In genomic region chr5:64594601-64595518, GRCh38 we compare ENCODE assay signal across 10 cellular contexts.
DNase-seq lines count a peak whose midpoint lies in the region; ATAC-seq and TF ChIP-seq lines count a peak whose summit lies in the region.
"Had no signal": no experiment of that assay in that cellular context is flagged by ENCODE, and none has a peak within 500 bp of the region (broad histone marks: within the 10 kb centered on the region; RNA-seq: fewer than 3 reads in every experiment).

No MANE protein-coding gene starts in this region.

- H3K79me1 ChIP-seq in mesenchymal stem cell (replicated peaks; ENCODE audit: low read length, poor library complexity, severe bottlenecking) = no peaks in the 10 kb centered on the region

- H3K18ac ChIP-seq in mesenchymal stem cell (ENCODE audit: low read depth in 1 of 2, low read length in 2 of 2) = no peak overlapping the region

- no peak overlapping the region for H3K4ac ChIP-seq in mesenchymal stem cell (ENCODE audit: low read depth in 1 of 2, low read length in 2 of 2)

- TF ChIP-seq CTCF in choroid plexus epithelial cell (conservative IDR thresholded peaks at IDR 0.05; ENCODE audit: low read depth, low read length) = peak; percentile 43

- WGBS in mesenchymal stem cell = 74% methylated on average over 5 of the region's 5 CpGs

- H2BK120ac ChIP-seq in mesenchymal stem cell (ENCODE audit: low read depth, low read length) = no peak overlapping the region

- H2BK12ac ChIP-seq in mesenchymal stem cell (ENCODE audit: low read length in 2 of 2) = no peak overlapping the region

- H3K4me1 ChIP-seq in mesenchymal stem cell (ENCODE audit: control insufficient read depth, insufficient read depth, low read depth, low read length) = no peaks in the 10 kb centered on the region

- no peak overlapping the region for H2AK5ac ChIP-seq in mesenchymal stem cell (ENCODE audit: low read length, severe bottlenecking)

- H3K23ac ChIP-seq in mesenchymal stem cell (ENCODE audit: low read length in 2 of 2) = no peak overlapping the region

- H2BK15ac ChIP-seq in mesenchymal stem cell (ENCODE audit: low read depth, poor library complexity, severe bottlenecking) = no peak overlapping the region

- H3K27ac ChIP-seq in mesenchymal stem cell (ENCODE audit: low read length, poor library complexity, severe bottlenecking) = no peak overlapping the region
- H3K27ac ChIP-seq: HL-60 had no signal

- no peak overlapping the region for H2BK5ac ChIP-seq in mesenchymal stem cell (ENCODE audit: low read depth, low read length, poor library complexity, severe bottlenecking)

- H3K4me2 ChIP-seq in mesenchymal stem cell (ENCODE audit: low read length, poor library complexity, severe bottlenecking) = no peak overlapping the region

- no peak overlapping the region for H4K8ac ChIP-seq in mesenchymal stem cell (ENCODE audit: low read length)

- H3K4me3 ChIP-seq in choroid plexus epithelial cell (ENCODE audit: low read depth, low read length) (no peak overlapping the region), mesenchymal stem cell (ENCODE audit: insufficient read depth in 1 of 2, low read depth in 1 of 2, low read length in 2 of 2) (no peak overlapping the region)

- H4K91ac ChIP-seq in mesenchymal stem cell (ENCODE audit: low read length) = no peak overlapping the region

- H2AFZ ChIP-seq in mesenchymal stem cell (ENCODE audit: low read depth, low read length) = no peak overlapping the region

- ATAC-seq in GM21526 (IDR thresholded peaks at IDR 0.05; ENCODE audit: low FRiP score, unreplicated experiment) = no peak

- no peaks in the 10 kb centered on the region for H3K9me3 ChIP-seq in mesenchymal stem cell (ENCODE audit: control insufficient read depth, low read length)

- H3K36me3 ChIP-seq in mesenchymal stem cell (ENCODE audit: control insufficient read depth in 1 of 2, insufficient read depth in 2 of 2, low read depth in 1 of 2, low read length in 2 of 2) = no peaks in the 10 kb centered on the region

- peaks cover 8 to 28% of the 10 kb centered on the region in 2 experiments for H3K27me3 ChIP-seq in mesenchymal stem cell (ENCODE audit: control insufficient read depth in 1 of 2, insufficient read depth in 1 of 2, low read length in 2 of 2)

- H3K14ac ChIP-seq in mesenchymal stem cell (ENCODE audit: low read length in 2 of 2) = no peak overlapping the region

- DNase-seq in DMS 273 treated with DMSO at 0.1 percent for 48 hours (lab: John Stamatoyannopoulos, UW) (peak; percentile 20), Kasumi-1 (lab: John Stamatoyannopoulos, UW) (peak; percentile 45 to 69), choroid plexus epithelial cell (ENCODE audit: low read depth) (peak; percentile 17), mesenchymal stem cell (peak; percentile 3), NCI-H2029 treated with DMSO at 0.1 percent for 48 hours (lab: John Stamatoyannopoulos, UW) (no peak), NCI-H2171 (lab: John Stamatoyannopoulos, UW) (no peak), HK-2 (ENCODE audit: unreplicated experiment) (no peak)
- DNase-seq: SW 1271 had no signal

- H3K9ac ChIP-seq in mesenchymal stem cell (ENCODE audit: low read length) = no peak overlapping the region

Comparison
In these comparisons a context has a peak if more than half of its experiments do, and no peak if none do; other contexts are left out.
1. DNase-seq: peak in DMS 273 treated with DMSO at 0.1 percent for 48 hours (single experiment), Kasumi-1 (2 of 2), choroid plexus epithelial cell (single experiment) and mesenchymal stem cell (single experiment); none in NCI-H2029 treated with DMSO at 0.1 percent for 48 hours (single experiment), NCI-H2171 (single experiment) and HK-2 (single experiment).